ENCODE assay signal across 8 cellular contexts in genomic region chr2:218396688-218397501, GRCh38. TPM values are rescaled to one million over a fixed set of nuclear protein-coding genes. Genes with fewer than 3 reads are reported as not detected.
DNase-seq lines count a peak whose midpoint lies in the region; ATAC-seq, FAIRE-seq and TF ChIP-seq lines count a peak whose summit lies in the region.

No MANE protein-coding gene starts in this region.

- WGBS in pancreas, 2 donors, result 2 to 3% methylated on average over 28 of the region's 28 CpGs

- DNase-seq in CD8-positive, alpha-beta T cell, result peak; percentile 56 to 92 (median 82)
- DNase-seq in Karpas-422 (peak; percentile 53), SHP77 (lab: John Stamatoyannopoulos, UW) (peak; percentile 94 to 96), Right ventricle myocardium inferior (ENCODE audit: missing footprints) (peak; percentile 88), pancreas (peak; percentile 80 to 92 (median 83))
- peak in 1 of 2 donors; percentile 45 for DNase-seq in activated naive CD4-positive, alpha-beta T cell treated with anti-CD3 and anti-CD28 coated beads, Interleukin-2, amount 50 U/mL, for 72 hours (ENCODE audit: low spot score in 2 of 2)

- H3K27me3 Mint-ChIP-seq in CD8-positive, alpha-beta T cell (ENCODE audit: low read depth), result no peaks in the 10 kb centered on the region

- no peaks in the 10 kb centered on the region for H3K9me2 ChIP-seq in Karpas-422 (replicated peaks; ENCODE audit: insufficient read depth, low read length)

- ATAC-seq in CD8-positive, alpha-beta T cell, result peak; percentile 19
- ATAC-seq in activated naive CD4-positive, alpha-beta T cell treated with anti-CD3 and anti-CD28 coated beads, Interleukin-2, amount 50 U/mL, for 72 hours, result no peak
- ATAC-seq in Right ventricle myocardium inferior (peak; percentile 8), pancreas (peak; percentile 11 to 25 (median 18)), GM19455 (IDR thresholded peaks at IDR 0.05; ENCODE audit: unreplicated experiment) (no peak), HG02588 (IDR thresholded peaks at IDR 0.05; ENCODE audit: unreplicated experiment) (no peak)

- no peak for TF ChIP-seq CTCF in CD8-positive, alpha-beta T cell (IDR thresholded peaks at IDR 0.05)
- no peak for TF ChIP-seq CTCF in pancreas (IDR thresholded peaks at IDR 0.05)

- peak overlapping the region; percentile 98 for H3K27ac Mint-ChIP-seq in CD8-positive, alpha-beta T cell
- peak overlapping the region; percentile 80 to 85 for H3K27ac Mint-ChIP-seq in activated naive CD4-positive, alpha-beta T cell treated with anti-CD3 and anti-CD28 coated beads, Interleukin-2, amount 50 U/mL, for 72 hours

- no peak for FAIRE-seq in pancreas (lab: Jason Lieb, UNC)

- peaks cover 5% of the 10 kb centered on the region for H3K36me3 Mint-ChIP-seq in CD8-positive, alpha-beta T cell
- no peaks in the 10 kb centered on the region for H3K36me3 Mint-ChIP-seq in activated naive CD4-positive, alpha-beta T cell treated with anti-CD3 and anti-CD28 coated beads, Interleukin-2, amount 50 U/mL, for 72 hours

- H3K27me3 ChIP-seq in CD8-positive, alpha-beta T cell (ENCODE audit: insufficient read depth, low read length), result no peaks in the 10 kb centered on the region
- H3K27me3 ChIP-seq in Karpas-422 (ENCODE audit: low read length), result no peaks in the 10 kb centered on the region
- no peaks in the 10 kb centered on the region for H3K27me3 ChIP-seq in pancreas

- peak overlapping the region; percentile 99 for H3K4me3 ChIP-seq in CD8-positive, alpha-beta T cell (ENCODE audit: low read depth, low read length)
- H3K4me3 ChIP-seq in Karpas-422 (ENCODE audit: low read length), result peak overlapping the region; percentile 78
- H3K4me3 ChIP-seq in pancreas, result peak overlapping the region; percentile 36 to 98 (median 88)

- H3K36me3 ChIP-seq in CD8-positive, alpha-beta T cell (ENCODE audit: insufficient read depth, low read length), result no peaks in the 10 kb centered on the region
- H3K36me3 ChIP-seq in Karpas-422 (ENCODE audit: insufficient read depth, low read length), result no peaks in the 10 kb centered on the region
- peaks cover 0 to 4% (median 0%) of the 10 kb centered on the region in 3 donors for H3K36me3 ChIP-seq in pancreas

- CTCF ChIA-PET in CD8-positive, alpha-beta T cell (lab: Charles Lee), result interaction anchor here (0.7 to 4.3 kb wide), 16 partner anchors 9 to 126 kb away, joined by 3 to 31 read pairs (median 5); partner anchors contain the start of genes CATIP and PNKD

- POLR2A ChIA-PET in CD8-positive, alpha-beta T cell (lab: Charles Lee), result interaction anchor here (0.6 to 3.1 kb wide), 15 partner anchors 9 to 857 kb away, joined by 3 to 46 read pairs (median 6); partner anchors contain the start of genes AAMP, CATIP, PNKD and TUBA4A

- peak overlapping the region; percentile 95 for H3K4me2 ChIP-seq in Karpas-422 (ENCODE audit: low read depth, low read length, poor library complexity, severe bottlenecking)

- H3K9me3 ChIP-seq in CD8-positive, alpha-beta T cell (ENCODE audit: low read length), result no peaks in the 10 kb centered on the region
- H3K9me3 ChIP-seq in Karpas-422 (ENCODE audit: low read length), result no peaks in the 10 kb centered on the region
- no peaks in the 10 kb centered on the region for H3K9me3 ChIP-seq in pancreas

- peak overlapping the region; percentile 98 for H3K27ac ChIP-seq in CD8-positive, alpha-beta T cell (ENCODE audit: low read depth, low read length)
- no peak overlapping the region for H3K27ac ChIP-seq in Karpas-422 (ENCODE audit: low read length)
- H3K27ac ChIP-seq in pancreas, result peak overlapping the region; percentile 95 to 100 (median 98)

- peaks cover 18% of the 10 kb centered on the region for H3K79me2 ChIP-seq in Karpas-422 (ENCODE audit: low read length)

- peak overlapping the region; percentile 87 for H3K9ac ChIP-seq in Karpas-422 (ENCODE audit: low read length)

- H3K4me1 Mint-ChIP-seq in CD8-positive, alpha-beta T cell (ENCODE audit: low read depth), result peaks cover 47% of the 10 kb centered on the region

- intact Hi-C loops in CD8-positive, alpha-beta T cell (cut with DNase I, micrococcal nuclease), result loop anchor here (1.0 to 10.0 kb wide), 18 partner anchors 9 to 880 kb away; partner anchors contain the start of genes TMBIM1 (in 2 of the 2), WNT10A (in 2 of the 2), AAMP (in 1 of the 2) and CATIP (in 1 of the 2)
- intact Hi-C loops in Right ventricle myocardium inferior (cut with DNase I), result loop anchor here (2.0 to 5.0 kb wide), 2 partner anchors 106 to 125 kb away; partner anchors contain the start of genes AAMP and PNKD
- intact Hi-C loops in pancreas (cut with DNase I), result loop anchor here in 1 of 3 donors (10.0 kb wide), 1 partner anchor 122 kb away; the partner anchor contains the start of genes AAMP and PNKD

- no peaks in the 10 kb centered on the region for H3K9me3 Mint-ChIP-seq in CD8-positive, alpha-beta T cell
- no peaks in the 10 kb centered on the region for H3K9me3 Mint-ChIP-seq in activated naive CD4-positive, alpha-beta T cell treated with anti-CD3 and anti-CD28 coated beads, Interleukin-2, amount 50 U/mL, for 72 hours

- peak overlapping the region; percentile 95 for H3K4me3 Mint-ChIP-seq in CD8-positive, alpha-beta T cell

- H2AFZ ChIP-seq in Karpas-422 (ENCODE audit: low read length), result no peak overlapping the region

- no peaks in the 10 kb centered on the region for H4K20me1 ChIP-seq in Karpas-422 (ENCODE audit: insufficient read depth, low read depth, low read length)

- H3K4me1 ChIP-seq in CD8-positive, alpha-beta T cell (ENCODE audit: insufficient read depth, low read length), result peaks cover 48% of the 10 kb centered on the region
- peaks cover 51% of the 10 kb centered on the region for H3K4me1 ChIP-seq in Karpas-422 (ENCODE audit: low read length)
- H3K4me1 ChIP-seq in pancreas, result peaks cover 10 to 15% (median 14%) of the 10 kb centered on the region in 3 donors

RNA-seq across cellular contexts. Expression of gene CTDSP1, which starts 2.8 kb away (rescaled TPM):
- total RNA-seq in CD8-positive, alpha-beta T cell, result 10 to 100 TPM; 55.5 to 61.0 TPM
- total RNA-seq in Karpas-422 (2014; rRNA removed; shearing (Covaris generic); ENCODE audit: low replicate concordance), result 46.3 and 72.6 TPM in 2 replicates
- total RNA-seq in activated naive CD4-positive, alpha-beta T cell treated with anti-CD3 and anti-CD28 coated beads, Interleukin-2, amount 50 U/mL, for 72 hours, result 10 to 100 TPM in 1 of 2 donors, 1 to 10 TPM in 1; 8.1 to 86.8 TPM
- 101 TPM for total RNA-seq in Right ventricle myocardium inferior
- total RNA-seq in pancreas, result 10 to 100 TPM; 54.2 to 90.8 (median 71.5) TPM
- polyA plus RNA-seq in pancreas, result 10 to 100 TPM; 76.0 to 89.8 TPM

RNA-seq across cellular contexts. Expression of gene SLC11A1, which starts 14.8 kb away (rescaled TPM):
- total RNA-seq in CD8-positive, alpha-beta T cell, result under 1 TPM; 0.72 to 0.92 TPM
- 1.9 TPM in 1 of 2 replicates, not detected in the other for total RNA-seq in Karpas-422 (2014; rRNA removed; shearing (Covaris generic); ENCODE audit: low replicate concordance)
- total RNA-seq in activated naive CD4-positive, alpha-beta T cell treated with anti-CD3 and anti-CD28 coated beads, Interleukin-2, amount 50 U/mL, for 72 hours, result not detected
- total RNA-seq in Right ventricle myocardium inferior (5.4 TPM), pancreas (10 to 100 TPM in 2 of 6 donors, 1 to 10 TPM in 3, under 1 TPM in 1; 0.51 to 16.2 (median 5.6) TPM)
- polyA plus RNA-seq in pancreas, result 1 to 10 TPM; 3.9 to 6.4 TPM

RNA-seq across cellular contexts. Expression of gene VIL1, which starts 22.0 kb away (rescaled TPM):
- total RNA-seq in CD8-positive, alpha-beta T cell, result under 1 TPM; 0.19 to 0.65 TPM
- total RNA-seq in Karpas-422 (2014; rRNA removed; shearing (Covaris generic); ENCODE audit: low replicate concordance), result not detected in 2 replicates
- total RNA-seq in activated naive CD4-positive, alpha-beta T cell treated with anti-CD3 and anti-CD28 coated beads, Interleukin-2, amount 50 U/mL, for 72 hours, result not detected
- total RNA-seq in Right ventricle myocardium inferior (not detected), pancreas (10 to 100 TPM; 10.7 to 27.9 (median 17.6) TPM)
- polyA plus RNA-seq in pancreas, result 10 to 100 TPM; 10.1 to 12.6 TPM

RNA-seq across cellular contexts. Expression of gene CATIP, which starts 40.2 kb away (rescaled TPM):
- total RNA-seq in CD8-positive, alpha-beta T cell, result not detected
- not detected in 2 replicates for total RNA-seq in Karpas-422 (2014; rRNA removed; shearing (Covaris generic); ENCODE audit: low replicate concordance)
- not detected for total RNA-seq in activated naive CD4-positive, alpha-beta T cell treated with anti-CD3 and anti-CD28 coated beads, Interleukin-2, amount 50 U/mL, for 72 hours
- not detected for total RNA-seq in Right ventricle myocardium inferior
- 1 to 10 TPM in 3 of 6 donors, under 1 TPM in 3; 0.64 to 2.7 (median 1.0) TPM for total RNA-seq in pancreas
- 1 to 10 TPM; 4.5 to 7.3 TPM for polyA plus RNA-seq in pancreas

Comparison
In these comparisons a context has a peak if more than half of its experiments do, and no peak if none do; other contexts are left out.
1. ATAC-seq: peak in CD8-positive, alpha-beta T cell (single experiment), Right ventricle myocardium inferior (single experiment) and pancreas (4 of 4); none in activated naive CD4-positive, alpha-beta T cell treated with anti-CD3 and anti-CD28 coated beads, Interleukin-2, amount 50 U/mL, for 72 hours (0 of 2), GM19455 (single experiment) and HG02588 (single experiment).
2. RNA of gene VIL1, which starts 22.0 kb away (total RNA-seq): 10.7 to 27.9 TPM in pancreas; 0.19 to 0.65 TPM in CD8-positive, alpha-beta T cell, not detected in activated naive CD4-positive, alpha-beta T cell treated with anti-CD3 and anti-CD28 coated beads, Interleukin-2, amount 50 U/mL, for 72 hours, not detected in Karpas-422 and not detected in Right ventricle myocardium inferior (single experiment); every median in the first group is over 4 times any median in the second.
3. Peak in every context shown above with its lines, with median percentiles within 50 percentile points of each other: H3K4me3 ChIP-seq.